ENCODE assay signal across 8 cellular contexts in the genomic region with DNA sequence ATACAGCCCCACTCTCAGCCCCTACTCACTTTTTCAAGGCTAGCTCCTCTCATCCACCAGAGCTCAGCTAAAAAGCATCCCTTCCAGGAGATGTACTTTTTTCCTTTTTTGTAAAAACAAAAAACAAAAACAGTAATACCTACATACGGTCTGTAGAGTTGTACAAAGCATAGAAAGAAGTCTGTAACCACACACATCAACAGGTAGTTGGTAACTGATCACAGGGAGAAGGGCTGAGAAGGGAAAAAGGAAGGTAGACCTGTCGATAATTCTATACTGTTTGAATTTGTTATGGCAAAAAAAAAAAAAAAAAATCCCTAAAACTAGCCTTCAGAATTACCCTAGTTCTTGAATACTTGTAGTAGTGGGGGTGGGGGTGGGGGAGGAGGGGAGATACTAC. TPM values are rescaled to one million over a fixed set of nuclear protein-coding genes. Genes with fewer than 3 reads are reported as not detected.
DNase-seq lines count a peak whose midpoint lies in the region; ATAC-seq and TF ChIP-seq lines count a peak whose summit lies in the region.

No MANE protein-coding gene starts in this region.

- POLR2A ChIA-PET in activated CD4-positive, alpha-beta memory T cell treated with anti-CD3 and anti-CD28 coated beads, Interleukin-2, amount 10 ng/mL, durations not matched to agents 7 days and 5 days (lab: Charles Lee): interaction anchor here (1.0 to 4.2 kb wide), 20 partner anchors 10 to 653 kb away, joined by 3 to 124 read pairs (median 8); a partner anchor contains a TSS

- H3K9me3 ChIP-seq in iPS DF 6.9 (ENCODE audit: control insufficient read depth, insufficient read depth, low read length) (no peaks in the 10 kb centered on the region), spleen (no peaks in the 10 kb centered on the region)

- H3K4me1 Mint-ChIP-seq in activated CD4-positive, alpha-beta memory T cell treated with anti-CD3 and anti-CD28 coated beads, Interleukin-2, amount 10 ng/mL, durations not matched to agents 7 days and 5 days: peaks cover 28% of the 10 kb centered on the region

- intact Hi-C loops in spleen (cut with DNase I; ENCODE audit: low total_unique reads): no loop called here

- no peak for TF ChIP-seq POLR2A in spleen (IDR thresholded peaks at IDR 0.05)

- H3K27me3 ChIP-seq in iPS DF 6.9 (ENCODE audit: control insufficient read depth, insufficient read depth, low read length) (no peaks in the 10 kb centered on the region), spleen (replicated peaks in 1 of 7) (no peaks in the 10 kb centered on the region)

- DNase-seq in HFF-Myc (ENCODE audit: extremely low read depth, low read depth) (no peak), iPS DF 6.9 (ENCODE audit: low read depth, low spot score) (no peak), spleen (no peak)
- DNase-seq in activated CD4-positive, alpha-beta memory T cell treated with anti-CD3 and anti-CD28 coated beads, Interleukin-2, amount 10 ng/mL, durations not matched to agents 7 days and 5 days: no peak

- H3K4me3 Mint-ChIP-seq in activated CD4-positive, alpha-beta memory T cell treated with anti-CD3 and anti-CD28 coated beads, Interleukin-2, amount 10 ng/mL, durations not matched to agents 7 days and 5 days: peak overlapping the region; percentile 97

- peak overlapping the region; percentile 100 for H3K27ac Mint-ChIP-seq in activated CD4-positive, alpha-beta memory T cell treated with anti-CD3 and anti-CD28 coated beads, Interleukin-2, amount 10 ng/mL, durations not matched to agents 7 days and 5 days

- no CpG with 5 or more reads among the region's 2 CpGs for WGBS in iPS DF 6.9 (ENCODE audit: insufficient coverage, insufficient read length)
- WGBS in spleen, 5 donors: 11 to 20% (median 18%) methylated on average over 2 of the region's 2 CpGs

- H3K36me3 ChIP-seq in iPS DF 6.9 (ENCODE audit: control insufficient read depth, insufficient read depth, low read length): peaks cover 8% of the 10 kb centered on the region; the same call in 1 of the 2 replicates
- peaks cover 0 to 32% (median 18%) of the 10 kb centered on the region in 6 donors for H3K36me3 ChIP-seq in spleen

- H3K9me3 Mint-ChIP-seq in activated CD4-positive, alpha-beta memory T cell treated with anti-CD3 and anti-CD28 coated beads, Interleukin-2, amount 10 ng/mL, durations not matched to agents 7 days and 5 days: no peaks in the 10 kb centered on the region

- peak overlapping the region; percentile 94 for H3K4me3 ChIP-seq in HFF-Myc (replicated peaks; ENCODE audit: low read depth, low read length)
- peak overlapping the region; percentile 83; the same call in 1 of the 2 replicates for H3K4me3 ChIP-seq in iPS DF 6.9 (ENCODE audit: low read length)
- peak overlapping the region in 7 of 8 donors; percentile 56 to 95 (median 90) for H3K4me3 ChIP-seq in spleen

- no peak overlapping the region for H3K27ac ChIP-seq in iPS DF 6.9 (ENCODE audit: low read length)
- peak overlapping the region in 7 of 8 donors; percentile 93 to 99 (median 98) for H3K27ac ChIP-seq in spleen

- CTCF ChIA-PET in activated CD4-positive, alpha-beta memory T cell treated with anti-CD3 and anti-CD28 coated beads, Interleukin-2, amount 10 ng/mL, durations not matched to agents 7 days and 5 days (lab: Charles Lee): interaction anchor here (1.3 to 4.6 kb wide), 9 partner anchors 9 to 378 kb away, joined by 3 to 105 read pairs (median 6); a partner anchor contains a TSS

- H3K4me1 ChIP-seq in iPS DF 6.9 (ENCODE audit: control insufficient read depth, insufficient read depth, low read length) (no peaks in the 10 kb centered on the region), spleen (peaks cover 9 to 62% (median 28%) of the 10 kb centered on the region in 6 donors)

- TF ChIP-seq CTCF in HFF-Myc (IDR thresholded peaks at IDR 0.05; ENCODE audit: low read depth, low read length, missing control alignments) (no peak), spleen (IDR thresholded peaks at IDR 0.05 in 8 of 11, conservative IDR thresholded peaks at IDR 0.05 in 3 of 11) (no peak)

- no peak for ATAC-seq in HG02973 (IDR thresholded peaks at IDR 0.05; ENCODE audit: unreplicated experiment)
- no peak for ATAC-seq in GM18867 (IDR thresholded peaks at IDR 0.05; ENCODE audit: unreplicated experiment)
- no peak for ATAC-seq in GM18502 (IDR thresholded peaks at IDR 0.05; ENCODE audit: poor library complexity, unreplicated experiment)
- ATAC-seq in GM21423 (IDR thresholded peaks at IDR 0.05; ENCODE audit: unreplicated experiment): no peak

- H3K36me3 Mint-ChIP-seq in activated CD4-positive, alpha-beta memory T cell treated with anti-CD3 and anti-CD28 coated beads, Interleukin-2, amount 10 ng/mL, durations not matched to agents 7 days and 5 days (ENCODE audit: low read depth): peaks cover 22% of the 10 kb centered on the region

- no peaks in the 10 kb centered on the region for H3K27me3 Mint-ChIP-seq in activated CD4-positive, alpha-beta memory T cell treated with anti-CD3 and anti-CD28 coated beads, Interleukin-2, amount 10 ng/mL, durations not matched to agents 7 days and 5 days

RNA-seq across cellular contexts. Expression of a gene that starts 0.9 kb away (rescaled TPM):
- 10 to 100 TPM; 24.3 to 27.9 TPM for total RNA-seq in activated CD4-positive, alpha-beta memory T cell treated with anti-CD3 and anti-CD28 coated beads, Interleukin-2, amount 10 ng/mL, durations not matched to agents 7 days and 5 days
- total RNA-seq in spleen: 10 to 100 TPM; 12.4 to 32.5 (median 19.1) TPM
- polyA plus RNA-seq in spleen: 10 to 100 TPM; 18.5 to 21.2 (median 19.2) TPM

RNA-seq across cellular contexts. Expression of a gene that starts 17.3 kb away (rescaled TPM):
- 10 to 100 TPM; 54.8 to 60.3 TPM for total RNA-seq in activated CD4-positive, alpha-beta memory T cell treated with anti-CD3 and anti-CD28 coated beads, Interleukin-2, amount 10 ng/mL, durations not matched to agents 7 days and 5 days
- total RNA-seq in spleen: 10 to 100 TPM; 27.1 to 47.3 (median 38.0) TPM
- polyA plus RNA-seq in spleen: 10 to 100 TPM; 28.2 to 38.0 (median 34.3) TPM

RNA-seq across cellular contexts. Expression of a gene that starts 26.7 kb away (rescaled TPM):
- total RNA-seq in activated CD4-positive, alpha-beta memory T cell treated with anti-CD3 and anti-CD28 coated beads, Interleukin-2, amount 10 ng/mL, durations not matched to agents 7 days and 5 days: 10 to 100 TPM; 39.7 to 40.0 TPM
- total RNA-seq in spleen: 10 to 100 TPM; 32.2 to 38.4 (median 35.1) TPM
- 10 to 100 TPM; 39.1 to 62.7 (median 47.2) TPM for polyA plus RNA-seq in spleen

RNA-seq across cellular contexts. Expression of a gene that starts 27.0 kb away (rescaled TPM):
- total RNA-seq in activated CD4-positive, alpha-beta memory T cell treated with anti-CD3 and anti-CD28 coated beads, Interleukin-2, amount 10 ng/mL, durations not matched to agents 7 days and 5 days: 10 to 100 TPM; 73.4 to 79.4 TPM
- 10 to 100 TPM; 38.0 to 73.7 (median 65.2) TPM for total RNA-seq in spleen
- 10 to 100 TPM; 14.1 to 37.9 (median 26.9) TPM for polyA plus RNA-seq in spleen
